In the genomic region with DNA sequence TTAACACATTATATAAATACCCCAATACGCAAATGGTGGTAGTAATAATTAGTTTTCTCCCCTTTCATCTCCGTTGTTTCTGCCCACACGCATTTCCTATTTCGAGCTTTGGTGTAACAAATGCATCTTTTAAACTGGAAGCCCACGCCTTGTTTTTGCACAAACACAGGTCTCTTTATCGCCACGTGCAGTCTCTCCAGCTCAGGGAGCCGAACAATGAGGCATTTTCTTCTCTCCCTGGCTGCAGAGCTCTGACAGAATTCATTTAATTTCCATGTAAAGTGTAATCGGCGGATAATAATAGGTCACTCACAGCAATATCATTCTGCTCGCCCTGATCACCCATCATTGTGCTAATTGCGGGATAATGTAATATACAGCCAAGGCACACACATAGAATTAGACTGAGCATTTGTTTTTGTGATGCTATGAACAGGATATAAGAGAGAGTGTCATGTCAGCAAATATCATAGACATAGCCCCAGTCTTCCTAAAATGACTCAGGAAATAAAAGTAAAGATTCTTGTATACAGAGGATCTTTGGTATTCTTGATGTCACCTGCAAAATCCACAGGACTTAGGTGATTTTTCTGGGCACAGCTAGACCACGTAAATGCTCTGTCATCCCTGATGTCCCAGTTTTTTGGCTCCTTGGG, we compare ENCODE assay signal across 23 cellular contexts.
DNase-seq lines count a peak whose midpoint lies in the region; ATAC-seq and FAIRE-seq lines count a peak whose summit lies in the region.
"Had no signal": no experiment of that assay in that cellular context is flagged by ENCODE, and none has a peak within 500 bp of the region (broad histone marks: within the 10 kb centered on the region; RNA-seq: fewer than 3 reads in every experiment).

No MANE protein-coding gene starts in this region.

- intact Hi-C loops in left cardiac atrium (cut with DNase I): no loop called here

- no peak for FAIRE-seq in frontal cortex (lab: Jason Lieb, UNC)

- DNase-seq in Ammon's horn (ENCODE audit: low spot score): peak; percentile 77
- peak; percentile 76 for DNase-seq in NCI-H748 (lab: John Stamatoyannopoulos, UW; ENCODE audit: unreplicated experiment)
- DNase-seq in frontal cortex (ENCODE audit: low spot score in 2 of 2): peak; percentile 4 to 25
- DNase-seq in pons (ENCODE audit: low spot score): peak; percentile 87
- DNase-seq in left cardiac atrium: no peak
- DNase-seq in islet precursor cell: no peak
- DNase-seq in glomerular visceral epithelial cell (ENCODE audit: extremely low spot score): no peak
- no peak for DNase-seq in stimulated activated naive CD4-positive, alpha-beta T cell (lab: John Stamatoyannopoulos, UW)
- DNase-seq: activated CD4-positive, alpha-beta T cell treated with anti-CD3 and anti-CD28 coated beads for 36 hours; activated CD8-positive, alpha-beta T cell treated with anti-CD3 and anti-CD28 coated beads, Interleukin-2, amount 10 ng/mL, durations not matched to agents 7 days and 5 days; activated naive CD4-positive, alpha-beta T cell treated with anti-CD3 and anti-CD28 coated beads, Interleukin-2, amount 50 U/mL, for 16 hours; brain microvascular endothelial cell; left ventricle myocardium inferior; NCI-H1436 treated with DMSO at 0.1 percent for 48 hours; NCI-H2081 treated with DMSO at 0.1 percent for 48 hours; NCI-H2227 treated with DMSO at 0.1 percent for 48 hours; NCI-H774; stimulated activated naive B cell treated with anti-CD40 and anti-IgM and Interleukin-4, amounts not matched to agents 10 μg/mL and 1 μg/mL and 100 μg/mL, for 72 hours; SW 1271; T-helper 9 cell had no signal

- no peak for ATAC-seq in left cardiac atrium
- ATAC-seq: activated CD4-positive, alpha-beta T cell treated with anti-CD3 and anti-CD28 coated beads for 36 hours; activated CD8-positive, alpha-beta T cell treated with anti-CD3 and anti-CD28 coated beads, Interleukin-2, amount 10 ng/mL, durations not matched to agents 7 days and 5 days; activated T-helper 17 cell treated with anti-CD3 and anti-CD28 coated beads, Interleukin-2, amount 50 U/mL, for 72 hours; gastroesophageal sphincter; HCT116; stimulated activated naive B cell treated with anti-CD40 and anti-IgM and Interleukin-4, amounts not matched to agents 10 μg/mL and 1 μg/mL and 100 μg/mL, for 72 hours had no signal

Comparison
In these comparisons a context has a peak if more than half of its experiments do, and no peak if none do; other contexts are left out.
1. DNase-seq: peak in Ammon's horn (single experiment), NCI-H748 (single experiment), frontal cortex (2 of 2) and pons (single experiment); none in left cardiac atrium (single experiment), islet precursor cell (single experiment), glomerular visceral epithelial cell (single experiment) and stimulated activated naive CD4-positive, alpha-beta T cell (0 of 6).